ENCODE assay signal across 20 cellular contexts in genomic region chr1:44262414-44262813, GRCh38.
"Had no signal": no experiment of that assay in that cellular context is flagged by ENCODE, and none has a peak within 500 bp of the region (broad histone marks: within the 10 kb centered on the region; RNA-seq: fewer than 3 reads in every experiment).

No MANE protein-coding gene starts in this region.

- H3K36me3 Mint-ChIP-seq: natural killer cell had no signal

- H3K9me3 ChIP-seq: esophagus squamous epithelium, heart right ventricle, spleen, thyroid gland had no signal

- ATAC-seq: activated naive CD8-positive, alpha-beta T cell treated with anti-CD3 and anti-CD28 coated beads, Interleukin-2, amount 50 U/mL, for 24 hours; effector memory CD8-positive, alpha-beta T cell; natural killer cell; stimulated activated naive B cell treated with anti-CD40 and anti-IgM and Interleukin-4, amounts not matched to agents 10 μg/mL and 1 μg/mL and 100 μg/mL, for 72 hours had no signal

- H3K27me3 ChIP-seq: brain microvascular endothelial cell, esophagus squamous epithelium, heart right ventricle, spleen, thyroid gland had no signal

- H3K4me3 ChIP-seq: esophagus squamous epithelium, heart right ventricle, spleen, thyroid gland had no signal

- H3K27me3 Mint-ChIP-seq: activated naive CD8-positive, alpha-beta T cell treated with anti-CD3 and anti-CD28 coated beads, Interleukin-2, amount 50 U/mL, for 24 hours; effector memory CD8-positive, alpha-beta T cell; memory B cell; stimulated activated naive B cell treated with anti-CD40 and anti-IgM and Interleukin-4, amounts not matched to agents 10 μg/mL and 1 μg/mL and 100 μg/mL, for 72 hours had no signal

- H3K4me1 ChIP-seq: thyroid gland had no signal

- H3K27ac Mint-ChIP-seq: activated naive CD8-positive, alpha-beta T cell treated with anti-CD3 and anti-CD28 coated beads, Interleukin-2, amount 50 U/mL, for 24 hours; activated T-helper 2 cell treated with anti-CD3 and anti-CD28 coated beads, Interferon-gamma antibody, Interleukin-2, Interleukin-4, amounts not matched to agents 10 μg/mL and 5 μg/mL and 100 μg/mL, durations not matched to agents 14 hours and 24 hours and 36 hours; memory B cell; natural killer cell; stimulated activated naive B cell treated with anti-CD40 and anti-IgM and Interleukin-4, amounts not matched to agents 10 μg/mL and 1 μg/mL and 100 μg/mL, for 72 hours had no signal

- H3K36me3 ChIP-seq: brain microvascular endothelial cell, esophagus squamous epithelium, thyroid gland had no signal

- H3K4me3 Mint-ChIP-seq: activated naive CD4-positive, alpha-beta T cell treated with anti-CD3 and anti-CD28 coated beads for 36 hours; activated naive CD8-positive, alpha-beta T cell treated with anti-CD3 and anti-CD28 coated beads, Interleukin-2, amount 50 U/mL, for 24 hours; effector memory CD8-positive, alpha-beta T cell; memory B cell; natural killer cell; stimulated activated naive B cell treated with anti-CD40 and anti-IgM and Interleukin-4, amounts not matched to agents 10 μg/mL and 1 μg/mL and 100 μg/mL, for 72 hours; T-helper 1 cell treated with Interleukin-12 subunit alpha and Interleukin-12 subunit beta and Interleukin-4 antibody, amounts not matched to agents 30 μg/mL and 1 μg/mL, for 36 hours had no signal

- DNase-seq: activated CD4-positive, alpha-beta T cell treated with anti-CD3 and anti-CD28 coated beads for 1 hour; activated naive CD4-positive, alpha-beta T cell treated with anti-CD3 and anti-CD28 coated beads for 36 hours; activated naive CD8-positive, alpha-beta T cell treated with anti-CD3 and anti-CD28 coated beads, Interleukin-2, amount 50 U/mL, for 24 hours; activated T-cell treated with anti-CD3 and anti-CD28 coated beads for 4 hours; anterior cingulate cortex; brain microvascular endothelial cell; dermis blood vessel endothelial cell; effector memory CD8-positive, alpha-beta T cell; esophagus squamous epithelium; heart right ventricle; natural killer cell; nucleus accumbens; retina; spleen; stimulated activated CD4-positive, alpha-beta T cell treated with anti-CD3 and anti-CD28 coated beads, Interleukin-4, amount 100 ng/mL, for 4 hours; stimulated activated naive B cell treated with anti-CD40 and anti-IgM and Interleukin-4, amounts not matched to agents 10 μg/mL and 1 μg/mL and 100 μg/mL, for 72 hours; thyroid gland had no signal

- H3K9me3 Mint-ChIP-seq: activated naive CD4-positive, alpha-beta T cell treated with anti-CD3 and anti-CD28 coated beads for 36 hours; activated naive CD8-positive, alpha-beta T cell treated with anti-CD3 and anti-CD28 coated beads, Interleukin-2, amount 50 U/mL, for 24 hours; activated T-helper 2 cell treated with anti-CD3 and anti-CD28 coated beads, Interferon-gamma antibody, Interleukin-2, Interleukin-4, amounts not matched to agents 10 μg/mL and 5 μg/mL and 100 μg/mL, durations not matched to agents 14 hours and 24 hours and 36 hours; effector memory CD8-positive, alpha-beta T cell; memory B cell; natural killer cell; stimulated activated naive B cell treated with anti-CD40 and anti-IgM and Interleukin-4, amounts not matched to agents 10 μg/mL and 1 μg/mL and 100 μg/mL, for 72 hours; T-helper 1 cell treated with Interleukin-12 subunit alpha and Interleukin-12 subunit beta and Interleukin-4 antibody, amounts not matched to agents 30 μg/mL and 1 μg/mL, for 36 hours had no signal
